24 cellular contexts compared by ENCODE assay signal in genomic region chr6:75986935-75987334, GRCh38.
"Had no signal": no experiment of that assay in that cellular context is flagged by ENCODE, and none has a peak within 500 bp of the region (broad histone marks: within the 10 kb centered on the region; RNA-seq: fewer than 3 reads in every experiment).

No MANE protein-coding gene starts in this region.

- H3K9me3 Mint-ChIP-seq: nephron progenitor cell had no signal

- H3K36me3 ChIP-seq: gastrocnemius medialis, lower lobe of right lung, prostate gland, right atrium auricular region, sigmoid colon, stomach, thyroid gland, vagina had no signal

- ATAC-seq: esophagus mucosa; gastrocnemius medialis; left ventricle myocardium superior; lower lobe of right lung; naive thymus-derived CD8-positive, alpha-beta T cell; stimulated activated effector memory CD8-positive, alpha-beta T cell treated with anti-CD3 and anti-CD28 coated beads, Interleukin-12 subunit alpha, Interleukin-12 subunit beta, amount 100 ng/mL, for 72 hours had no signal

- H3K4me1 Mint-ChIP-seq: naive thymus-derived CD8-positive, alpha-beta T cell; stimulated activated effector memory CD8-positive, alpha-beta T cell treated with anti-CD3 and anti-CD28 coated beads, Interleukin-12 subunit alpha, Interleukin-12 subunit beta, amount 100 ng/mL, for 72 hours had no signal

- H3K27me3 ChIP-seq: dorsolateral prefrontal cortex, gastrocnemius medialis, right atrium auricular region, sigmoid colon, stomach, thyroid gland, vagina had no signal

- H3K4me3 ChIP-seq: dorsolateral prefrontal cortex, gastrocnemius medialis, lower lobe of right lung, prostate gland, right atrium auricular region, sigmoid colon, stomach, thyroid gland, vagina had no signal

- DNase-seq: dorsolateral prefrontal cortex; effector CD4-positive, alpha-beta T cell; foreskin fibroblast; gastrocnemius medialis; head of caudate nucleus; left ventricle myocardium superior; lower lobe of right lung; naive thymus-derived CD8-positive, alpha-beta T cell; nephron progenitor cell; nucleus accumbens; sigmoid colon; stimulated activated CD4-positive, alpha-beta T cell treated with anti-CD3 and anti-CD28 coated beads, Interleukin-2, amount 100 ng/mL, for 24 hours; stimulated activated CD4-positive, alpha-beta T cell treated with anti-CD3 and anti-CD28 coated beads, Interleukin-4, amount 100 ng/mL, for 24 hours; stimulated activated naive CD4-positive, alpha-beta T cell treated with Interleukin-2 at 50 U/mL for 16 hours; stomach; thyroid gland; trophoblast cell had no signal

- FAIRE-seq: keratinocyte had no signal

- H3K9me3 ChIP-seq: gastrocnemius medialis, lower lobe of right lung, prostate gland, right atrium auricular region, sigmoid colon, stomach, thyroid gland, vagina had no signal

- H3K27ac Mint-ChIP-seq: naive thymus-derived CD8-positive, alpha-beta T cell; nephron progenitor cell; stimulated activated effector memory CD8-positive, alpha-beta T cell treated with anti-CD3 and anti-CD28 coated beads, Interleukin-12 subunit alpha, Interleukin-12 subunit beta, amount 100 ng/mL, for 72 hours had no signal

- H3K4me3 Mint-ChIP-seq: naive thymus-derived CD8-positive, alpha-beta T cell; nephron progenitor cell; stimulated activated effector memory CD8-positive, alpha-beta T cell treated with anti-CD3 and anti-CD28 coated beads, Interleukin-12 subunit alpha, Interleukin-12 subunit beta, amount 100 ng/mL, for 72 hours had no signal

- H3K36me3 Mint-ChIP-seq: naive thymus-derived CD8-positive, alpha-beta T cell; stimulated activated effector memory CD8-positive, alpha-beta T cell treated with anti-CD3 and anti-CD28 coated beads, Interleukin-12 subunit alpha, Interleukin-12 subunit beta, amount 100 ng/mL, for 72 hours had no signal

- H3K27ac ChIP-seq: dorsolateral prefrontal cortex, epithelial cell of prostate, gastrocnemius medialis, lower lobe of right lung, prostate gland, right atrium auricular region, sigmoid colon, stomach, thyroid gland, vagina had no signal

- H3K4me1 ChIP-seq: gastrocnemius medialis, lower lobe of right lung, prostate gland, right atrium auricular region, sigmoid colon, stomach, thyroid gland, vagina had no signal
